Comparison of ENCODE assay signal across 2 cellular contexts in genomic region chr1:11645270-11645669, GRCh38.
"Had no signal": no experiment of that assay in that cellular context is flagged by ENCODE, and none has a peak within 500 bp of the region (broad histone marks: within the 10 kb centered on the region; RNA-seq: fewer than 3 reads in every experiment).

No MANE protein-coding gene starts in this region.

- H3K27ac ChIP-seq: VCaP, WERI-Rb-1 had no signal

- H3K36me3 ChIP-seq: WERI-Rb-1 had no signal
